ENCODE assay signal across 8 cellular contexts in the genomic region with DNA sequence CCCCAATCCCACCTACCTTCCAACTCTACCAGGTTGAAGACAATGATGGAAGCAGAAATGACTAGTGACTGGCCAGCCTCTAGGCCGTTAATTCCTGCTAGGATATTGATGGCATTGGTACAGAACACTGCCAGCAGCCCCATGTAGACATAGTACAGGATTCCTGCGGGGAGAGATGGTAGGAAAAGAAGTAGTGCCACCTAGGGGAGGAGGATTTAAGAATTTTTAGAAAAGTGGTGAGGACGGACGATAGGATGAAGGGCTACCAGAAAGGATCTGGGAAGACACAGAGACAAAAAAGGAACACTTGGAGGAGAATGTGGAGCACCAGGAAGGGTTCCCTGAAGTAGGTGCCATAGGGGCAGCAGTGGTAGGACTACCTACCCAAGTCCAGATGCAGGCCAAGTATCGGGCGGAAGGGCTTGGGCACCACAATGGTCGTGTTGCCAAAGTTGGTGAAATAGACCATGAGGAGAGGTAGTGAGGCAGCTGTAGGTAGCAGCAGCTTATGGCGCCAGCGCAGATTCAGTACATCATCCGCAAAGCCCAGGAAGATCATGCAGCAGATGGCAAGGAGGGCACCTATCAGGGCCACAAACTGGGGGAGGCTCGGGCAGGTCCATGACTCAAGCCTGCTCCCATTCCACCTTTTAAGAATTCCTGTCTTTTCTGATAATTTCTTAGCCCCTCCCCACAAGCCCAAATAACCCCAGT. TPM values are rescaled to one million over a fixed set of nuclear protein-coding genes. Genes with fewer than 3 reads are reported as not detected.
DNase-seq lines count a peak whose midpoint lies in the region; ATAC-seq and TF ChIP-seq lines count a peak whose summit lies in the region.

No MANE protein-coding gene starts in this region.

- DNase-seq in NCI-H82 (lab: John Stamatoyannopoulos, UW), result peak; percentile 56
- no peak for DNase-seq in NCI-H82 treated with DMSO at 0.1 percent for 48 hours (lab: John Stamatoyannopoulos, UW; ENCODE audit: unreplicated experiment)
- peak; percentile 70 to 78 for DNase-seq in Kasumi-1 (lab: John Stamatoyannopoulos, UW)
- no peak for DNase-seq in WTC11 (ENCODE audit: low spot score)
- DNase-seq in iPS DF 6.9 (ENCODE audit: low read depth, low spot score), result no peak
- DNase-seq in stomach, result no peak
- no peak for DNase-seq in effector CD4-positive, alpha-beta T cell
- DNase-seq in G401 (ENCODE audit: low spot score), result no peak

- in situ Hi-C loops in G401 (cut with HindIII; ENCODE audit: low sequenced_read_pairs), result loop anchor here (10.0 to 25.0 kb wide), 2 partner anchors 86 to 212 kb away; a partner anchor contains a TSS

- no peak overlapping the region for H3K27ac ChIP-seq in iPS DF 6.9 (ENCODE audit: low read length)
- peak overlapping the region in 4 of 5 donors; percentile 89 to 92 (median 91) for H3K27ac ChIP-seq in stomach

- TF ChIP-seq CTCF in WTC11 (IDR thresholded peaks at IDR 0.05) (no peak), stomach (IDR thresholded peaks at IDR 0.05) (peak in 1 of 7 experiments; percentile 29)

- H3K9me3 Mint-ChIP-seq in WTC11, result no peaks in the 10 kb centered on the region

- CTCF ChIA-PET in WTC11 (lab: Charles Lee), result interaction anchor here (0.6 kb wide), 2 partner anchors 15 to 44 kb away, joined by 3 read pairs; no protein-coding TSS in a partner anchor

- no CpG with 5 or more reads among the region's 11 CpGs for WGBS in iPS DF 6.9 (ENCODE audit: insufficient coverage, insufficient read length)
- WGBS in stomach, 5 donors, result 29 to 43% (median 33%) methylated on average over 11 of the region's 11 CpGs

- H3K4me1 ChIP-seq in iPS DF 6.9 (ENCODE audit: control insufficient read depth, insufficient read depth, low read length), result peaks cover 3% of the 10 kb centered on the region; the same call in 1 of the 2 replicates
- peaks cover 20 to 45% (median 36%) of the 10 kb centered on the region in 4 donors for H3K4me1 ChIP-seq in stomach

- peaks cover 27% of the 10 kb centered on the region for H3K36me3 Mint-ChIP-seq in WTC11

- H3K4me1 Mint-ChIP-seq in WTC11, result peaks cover 27% of the 10 kb centered on the region

- H3K9me3 ChIP-seq in iPS DF 6.9 (ENCODE audit: control insufficient read depth, insufficient read depth, low read length) (no peaks in the 10 kb centered on the region), stomach (no peaks in the 10 kb centered on the region)

- H3K4me3 Mint-ChIP-seq in WTC11, result peak overlapping the region; percentile 92

- H3K27me3 ChIP-seq in iPS DF 6.9 (ENCODE audit: control insufficient read depth, insufficient read depth, low read length), result no peaks in the 10 kb centered on the region
- no peaks in the 10 kb centered on the region for H3K27me3 ChIP-seq in stomach

- peak overlapping the region; percentile 87 for H3K27ac Mint-ChIP-seq in WTC11

- H3K36me3 ChIP-seq in iPS DF 6.9 (ENCODE audit: control insufficient read depth, insufficient read depth, low read length) (peaks cover 9% of the 10 kb centered on the region; the same call in 1 of the 2 replicates), stomach (peaks cover 17 to 29% (median 24%) of the 10 kb centered on the region in 4 donors)

- TF ChIP-seq POLR2A in stomach (IDR thresholded peaks at IDR 0.05), result no peak

- TF ChIP-seq EP300 in stomach (IDR thresholded peaks at IDR 0.05), result no peak

- H3K27me3 Mint-ChIP-seq in WTC11 (ENCODE audit: low read depth), result no peaks in the 10 kb centered on the region

- H3K4me3 ChIP-seq in iPS DF 6.9 (ENCODE audit: low read length) (peak overlapping the region; percentile 53; the same call in 1 of the 2 replicates), stomach (peak overlapping the region; percentile 76 to 92 (median 84))

- POLR2A ChIA-PET in WTC11 (lab: Charles Lee), result no interaction called here

- intact Hi-C loops in stomach (cut with DNase I; ENCODE audit: low total_unique reads), result no loop called here

- no peak for ATAC-seq in WTC11

TF ChIP-seq in WTC11, 78 proteins besides CTCF, POLR2A, EP300 and RAD21:
- no peak for TF ChIP-seq JAZF1 (CRISPR knock-in tag; IDR thresholded peaks at IDR 0.05)
- no peak for TF ChIP-seq SMAD4 (CRISPR knock-in tag; IDR thresholded peaks at IDR 0.05)
- no peak for TF ChIP-seq NFYB (CRISPR knock-in tag; conservative IDR thresholded peaks at IDR 0.05; ENCODE audit: low read depth)
- TF ChIP-seq, protein P1, sequence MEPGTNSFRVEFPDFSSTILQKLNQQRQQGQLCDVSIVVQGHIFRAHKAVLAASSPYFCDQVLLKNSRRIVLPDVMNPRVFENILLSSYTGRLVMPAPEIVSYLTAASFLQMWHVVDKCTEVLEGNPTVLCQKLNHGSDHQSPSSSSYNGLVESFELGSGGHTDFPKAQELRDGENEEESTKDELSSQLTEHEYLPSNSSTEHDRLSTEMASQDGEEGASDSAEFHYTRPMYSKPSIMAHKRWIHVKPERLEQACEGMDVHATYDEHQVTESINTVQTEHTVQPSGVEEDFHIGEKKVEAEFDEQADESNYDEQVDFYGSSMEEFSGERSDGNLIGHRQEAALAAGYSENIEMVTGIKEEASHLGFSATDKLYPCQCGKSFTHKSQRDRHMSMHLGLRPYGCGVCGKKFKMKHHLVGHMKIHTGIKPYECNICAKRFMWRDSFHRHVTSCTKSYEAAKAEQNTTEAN (CRISPR knock-in tag; IDR thresholded peaks at IDR 0.05), result no peak
- TF ChIP-seq NR1H2 (CRISPR knock-in tag; IDR thresholded peaks at IDR 0.05), result no peak
- TF ChIP-seq ZNF138 (CRISPR knock-in tag; conservative IDR thresholded peaks at IDR 0.05), result no peak
- TF ChIP-seq FOXP1 (CRISPR knock-in tag; IDR thresholded peaks at IDR 0.05; ENCODE audit: borderline replicate concordance), result no peak
- TF ChIP-seq MXD4 (CRISPR knock-in tag; IDR thresholded peaks at IDR 0.05; ENCODE audit: borderline replicate concordance), result no peak
- no peak for TF ChIP-seq TEAD4 (CRISPR knock-in tag; IDR thresholded peaks at IDR 0.05)
- no peak for TF ChIP-seq ZBTB21 (CRISPR knock-in tag; IDR thresholded peaks at IDR 0.05; ENCODE audit: borderline replicate concordance)
- no peak; the same call in 1 of the 2 replicates for TF ChIP-seq FOXK1 (CRISPR knock-in tag; IDR thresholded peaks at IDR 0.05)
- TF ChIP-seq, protein P2, sequence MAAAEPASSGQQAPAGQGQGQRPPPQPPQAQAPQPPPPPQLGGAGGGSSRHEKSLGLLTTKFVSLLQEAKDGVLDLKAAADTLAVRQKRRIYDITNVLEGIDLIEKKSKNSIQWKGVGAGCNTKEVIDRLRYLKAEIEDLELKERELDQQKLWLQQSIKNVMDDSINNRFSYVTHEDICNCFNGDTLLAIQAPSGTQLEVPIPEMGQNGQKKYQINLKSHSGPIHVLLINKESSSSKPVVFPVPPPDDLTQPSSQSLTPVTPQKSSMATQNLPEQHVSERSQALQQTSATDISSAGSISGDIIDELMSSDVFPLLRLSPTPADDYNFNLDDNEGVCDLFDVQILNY (CRISPR knock-in tag; IDR thresholded peaks at IDR 0.05), result no peak
- TF ChIP-seq RELA (CRISPR knock-in tag; IDR thresholded peaks at IDR 0.05; ENCODE audit: borderline replicate concordance), result no peak
- no peak for TF ChIP-seq GTF2I (CRISPR knock-in tag; conservative IDR thresholded peaks at IDR 0.05)
- no peak for TF ChIP-seq CREB1 (CRISPR knock-in tag; IDR thresholded peaks at IDR 0.05)
- TF ChIP-seq ETV6 (CRISPR knock-in tag; IDR thresholded peaks at IDR 0.05), result no peak
- TF ChIP-seq ZNF232 (CRISPR knock-in tag; IDR thresholded peaks at IDR 0.05), result no peak
- TF ChIP-seq GRHL2 (CRISPR knock-in tag; IDR thresholded peaks at IDR 0.05; ENCODE audit: insufficient replicate concordance, severe bottlenecking), result no peak
- TF ChIP-seq, protein P3, sequence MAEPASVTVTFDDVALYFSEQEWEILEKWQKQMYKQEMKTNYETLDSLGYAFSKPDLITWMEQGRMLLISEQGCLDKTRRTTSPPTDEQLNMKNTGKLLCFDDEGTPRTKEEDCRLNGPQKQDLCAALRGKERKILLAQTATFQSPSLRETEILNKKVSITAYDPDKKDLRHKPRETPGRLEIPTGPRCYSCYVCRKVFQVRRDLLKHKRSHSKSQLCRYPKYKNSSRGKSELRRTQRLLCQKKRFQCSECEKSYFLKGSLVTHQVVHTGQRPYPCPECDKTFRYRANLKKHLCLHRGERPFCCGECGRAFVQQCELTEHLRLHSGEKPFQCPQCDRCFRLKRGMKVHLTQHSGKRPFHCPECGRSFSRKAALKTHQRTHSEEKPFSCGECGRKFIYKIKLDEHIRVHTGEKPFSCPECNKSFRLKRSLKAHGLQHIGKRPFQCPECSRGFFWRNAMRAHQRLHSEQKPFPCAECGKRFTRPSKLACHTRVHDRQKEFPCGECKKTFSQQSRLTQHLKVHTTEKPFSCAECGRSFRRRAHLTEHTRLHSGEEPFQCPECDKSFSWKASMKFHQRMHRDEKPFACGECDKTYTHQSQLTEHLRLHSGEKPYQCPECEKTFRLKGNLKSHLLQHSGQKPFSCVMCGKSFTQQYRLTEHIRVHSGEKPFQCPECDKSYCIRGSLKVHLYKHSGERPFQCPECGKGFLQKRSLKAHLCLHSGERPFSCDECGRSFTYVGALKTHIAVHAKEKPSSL (CRISPR knock-in tag; conservative IDR thresholded peaks at IDR 0.05), result no peak
- TF ChIP-seq ZNF416 (CRISPR knock-in tag; IDR thresholded peaks at IDR 0.05), result no peak
TF ChIP-seq in WTC11: peak in this region for 0.

RNA-seq across cellular contexts. Expression of a gene that starts 1.2 kb away (rescaled TPM):
- total RNA-seq in WTC11 (2021) (59.6 to 64.6 TPM (median 63.5 TPM) in 3 replicates), stomach (10 to 100 TPM in 3 of 5 donors, 1 to 10 TPM in 2; 2.3 to 27.7 (median 13.2) TPM)
- polyA plus RNA-seq in stomach, result 10 to 100 TPM; 14.4 to 28.5 (median 14.5) TPM
- 4.0 and 4.7 TPM in 2 replicates for total RNA-seq in G401 (2014; rRNA removed; shearing (Covaris generic))

RNA-seq across cellular contexts. Expression of a gene that starts 6.7 kb away (rescaled TPM):
- total RNA-seq in WTC11 (2021), result 3.4 to 6.4 TPM (median 4.4 TPM) in 3 replicates
- total RNA-seq in stomach, result 10 to 100 TPM in 3 of 5 donors, 1 to 10 TPM in 2; 2.6 to 19.9 (median 13.4) TPM
- polyA plus RNA-seq in stomach, result 1 to 10 TPM; 1.7 to 6.1 (median 2.4) TPM
- total RNA-seq in G401 (2014; rRNA removed; shearing (Covaris generic)), result 4.6 and 5.8 TPM in 2 replicates

RNA-seq across cellular contexts. Expression of a gene that starts 15.7 kb away (rescaled TPM):
- total RNA-seq in WTC11 (2021) (55.4 to 64.4 TPM (median 62.3 TPM) in 3 replicates), stomach (10 to 100 TPM in 1 of 5 donors, 1 to 10 TPM in 3, not detected in 1; 3.8 to 15.9 (median 8.1) TPM)
- polyA plus RNA-seq in stomach, result 10 to 100 TPM; 23.0 to 25.0 (median 23.5) TPM
- 63.6 and 87.0 TPM in 2 replicates for total RNA-seq in G401 (2014; rRNA removed; shearing (Covaris generic))

RNA-seq across cellular contexts. Expression of a gene that starts 21.0 kb away (rescaled TPM):
- total RNA-seq in WTC11 (2021) (34.0 to 37.1 TPM (median 35.4 TPM) in 3 replicates), stomach (10 to 100 TPM; 17.1 to 80.8 (median 43.6) TPM)
- polyA plus RNA-seq in stomach, result 10 to 100 TPM in 2 of 3 donors, 1 to 10 TPM in 1; 9.2 to 11.9 (median 10.1) TPM
- 18.5 and 22.4 TPM in 2 replicates for total RNA-seq in G401 (2014; rRNA removed; shearing (Covaris generic))

RNA-seq across cellular contexts. Expression of a gene that starts 32.8 kb away (rescaled TPM):
- 17.2 to 20.2 TPM (median 18.4 TPM) in 3 replicates for total RNA-seq in WTC11 (2021)
- total RNA-seq in stomach, result 100 to 1,000 TPM in 1 of 5 donors, 10 to 100 TPM in 3, 1 to 10 TPM in 1; 8.2 to 190 (median 21.1) TPM
- 10 to 100 TPM; 25.5 to 43.1 (median 40.9) TPM for polyA plus RNA-seq in stomach
- 19.9 and 21.0 TPM in 2 replicates for total RNA-seq in G401 (2014; rRNA removed; shearing (Covaris generic))

Comparison
In these comparisons a context has a peak if more than half of its experiments do, and no peak if none do; other contexts are left out.
1. DNase-seq: peak in NCI-H82 (single experiment) and Kasumi-1 (2 of 2); none in NCI-H82 treated with DMSO at 0.1 percent for 48 hours (single experiment), WTC11 (single experiment), iPS DF 6.9 (single experiment), stomach (single experiment), effector CD4-positive, alpha-beta T cell (single experiment) and G401 (single experiment).